ENCODE assay signal across 11 cellular contexts in genomic region chr1:48789903-48790302, GRCh38. TPM values are rescaled to one million over a fixed set of nuclear protein-coding genes. Genes with fewer than 3 reads are reported as not detected.
DNase-seq lines count a peak whose midpoint lies in the region; ATAC-seq and TF ChIP-seq lines count a peak whose summit lies in the region.
"Had no signal": no experiment of that assay in that cellular context is flagged by ENCODE, and none has a peak within 500 bp of the region (broad histone marks: within the 10 kb centered on the region; RNA-seq: fewer than 3 reads in every experiment).

No MANE protein-coding gene starts in this region.

- H2AFZ ChIP-seq in OCI-LY3 (ENCODE audit: low read depth, low read length) (no peak overlapping the region), mesenchymal stem cell (ENCODE audit: low read depth, low read length) (no peak overlapping the region)

- no peak for TF ChIP-seq POLR2A in spleen (IDR thresholded peaks at IDR 0.05)

- peak overlapping the region; percentile 54 for H3K4me3 ChIP-seq in OCI-LY3 (ENCODE audit: low read length)
- H3K4me3 ChIP-seq in spleen: no peak overlapping the region
- no peak overlapping the region for H3K4me3 ChIP-seq in effector memory CD4-positive, alpha-beta T cell (ENCODE audit: insufficient read depth, low read depth, low read length, poor library complexity, severe bottlenecking)
- no peak overlapping the region for H3K4me3 ChIP-seq in mesenchymal stem cell (ENCODE audit: insufficient read depth in 1 of 2, low read depth in 1 of 2, low read length in 2 of 2)
- H3K4me3 ChIP-seq: K562, lower lobe of right lung had no signal

- H4K20me1 ChIP-seq in OCI-LY3 (ENCODE audit: insufficient read depth, low read length): no peaks in the 10 kb centered on the region

- no peak overlapping the region for H3K18ac ChIP-seq in mesenchymal stem cell (ENCODE audit: low read depth in 1 of 2, low read length in 2 of 2)

- H3K79me2 ChIP-seq in OCI-LY3 (ENCODE audit: low read length): no peaks in the 10 kb centered on the region

- H4K91ac ChIP-seq in mesenchymal stem cell (ENCODE audit: low read length): no peak overlapping the region

- no peak overlapping the region for H2AK5ac ChIP-seq in mesenchymal stem cell (ENCODE audit: low read length, severe bottlenecking)

- no peak overlapping the region for H3K23ac ChIP-seq in mesenchymal stem cell (ENCODE audit: low read length in 2 of 2)

- intact Hi-C loops in spleen (cut with DNase I; ENCODE audit: low total_unique reads): no loop called here

- H3K4me1 ChIP-seq in OCI-LY3 (ENCODE audit: low read length) (peaks cover 98% of the 10 kb centered on the region), spleen (peaks cover 0 to 56% (median 33%) of the 10 kb centered on the region in 6 donors), mesenchymal stem cell (ENCODE audit: control insufficient read depth, insufficient read depth, low read depth, low read length) (no peaks in the 10 kb centered on the region)
- H3K4me1 ChIP-seq in effector memory CD4-positive, alpha-beta T cell (ENCODE audit: control insufficient read depth, insufficient read depth, low read length, poor library complexity, severe bottlenecking): no peaks in the 10 kb centered on the region
- H3K4me1 ChIP-seq: lower lobe of right lung had no signal

- no peak overlapping the region for H3K14ac ChIP-seq in mesenchymal stem cell (ENCODE audit: low read length in 2 of 2)

- H3K4ac ChIP-seq in mesenchymal stem cell (ENCODE audit: low read depth in 1 of 2, low read length in 2 of 2): no peak overlapping the region

- no peak overlapping the region for H2BK120ac ChIP-seq in mesenchymal stem cell (ENCODE audit: low read depth, low read length)

- H3K79me1 ChIP-seq in mesenchymal stem cell (replicated peaks; ENCODE audit: low read length, poor library complexity, severe bottlenecking): no peaks in the 10 kb centered on the region

- H3K27ac ChIP-seq in OCI-LY3 (ENCODE audit: low read length) (peak overlapping the region; percentile 99), spleen (peak overlapping the region in 6 of 8 donors; percentile 1 to 51 (median 46)), mesenchymal stem cell (ENCODE audit: low read length, poor library complexity, severe bottlenecking) (no peak overlapping the region)
- no peak overlapping the region for H3K27ac ChIP-seq in effector memory CD4-positive, alpha-beta T cell (ENCODE audit: insufficient read depth, low read length, poor library complexity, severe bottlenecking)
- H3K27ac ChIP-seq: lower lobe of right lung had no signal

- TF ChIP-seq CTCF in OCI-LY3 (IDR thresholded peaks at IDR 0.05; ENCODE audit: low read depth, low read length): no peak
- TF ChIP-seq CTCF in spleen (IDR thresholded peaks at IDR 0.05 in 8 of 11, conservative IDR thresholded peaks at IDR 0.05 in 3 of 11): no peak

- H2BK12ac ChIP-seq in mesenchymal stem cell (ENCODE audit: low read length in 2 of 2): no peak overlapping the region

- no peak for DNase-seq in spleen
- no peak for DNase-seq in effector memory CD4-positive, alpha-beta T cell
- DNase-seq in mesenchymal stem cell: no peak
- no peak for DNase-seq in cerebellar cortex (ENCODE audit: low spot score)
- DNase-seq: COR-L47, lower lobe of right lung, NCI-H2171 treated with DMSO at 0.1 percent for 48 hours had no signal

- H2BK15ac ChIP-seq in mesenchymal stem cell (ENCODE audit: low read depth, poor library complexity, severe bottlenecking): no peak overlapping the region

- H3K9ac ChIP-seq in OCI-LY3 (ENCODE audit: low read length): peak overlapping the region; percentile 75
- H3K9ac ChIP-seq in mesenchymal stem cell (ENCODE audit: low read length): no peak overlapping the region

- ATAC-seq in GM18867 (IDR thresholded peaks at IDR 0.05; ENCODE audit: unreplicated experiment) (peak; percentile 21), HG02870 (IDR thresholded peaks at IDR 0.05; ENCODE audit: unreplicated experiment) (peak; percentile 21)
- ATAC-seq: K562, lower lobe of right lung had no signal

- no peak overlapping the region for H4K8ac ChIP-seq in mesenchymal stem cell (ENCODE audit: low read length)

- 61 to 82% (median 74%) methylated on average over 4 of the region's 4 CpGs for WGBS in spleen, 5 donors
- 89% methylated on average over 4 of the region's 4 CpGs for WGBS in mesenchymal stem cell

- H3K27me3 ChIP-seq in OCI-LY3 (ENCODE audit: low read depth, low read length) (no peaks in the 10 kb centered on the region), spleen (replicated peaks in 1 of 7) (no peaks in the 10 kb centered on the region), mesenchymal stem cell (ENCODE audit: control insufficient read depth in 1 of 2, insufficient read depth in 1 of 2, low read length in 2 of 2) (peaks cover 0 to 14% of the 10 kb centered on the region in 2 experiments)
- no peaks in the 10 kb centered on the region for H3K27me3 ChIP-seq in effector memory CD4-positive, alpha-beta T cell (replicated peaks; ENCODE audit: control insufficient read depth, insufficient read depth, low read length, poor library complexity, severe bottlenecking)

- H3K4me2 ChIP-seq in OCI-LY3 (ENCODE audit: low read length): peak overlapping the region; percentile 80
- no peak overlapping the region for H3K4me2 ChIP-seq in mesenchymal stem cell (ENCODE audit: low read length, poor library complexity, severe bottlenecking)

- no peaks in the 10 kb centered on the region for H3K9me3 ChIP-seq in OCI-LY3 (ENCODE audit: insufficient read depth, low read length)
- H3K9me3 ChIP-seq in spleen: no peaks in the 10 kb centered on the region
- no peaks in the 10 kb centered on the region for H3K9me3 ChIP-seq in effector memory CD4-positive, alpha-beta T cell (ENCODE audit: control insufficient read depth, low read length)
- H3K9me3 ChIP-seq in mesenchymal stem cell (ENCODE audit: control insufficient read depth, low read length): no peaks in the 10 kb centered on the region
- H3K9me3 ChIP-seq: lower lobe of right lung had no signal

- no peaks in the 10 kb centered on the region for H3K36me3 ChIP-seq in OCI-LY3 (replicated peaks; ENCODE audit: low read depth, low read length)
- H3K36me3 ChIP-seq in spleen: no peaks in the 10 kb centered on the region
- H3K36me3 ChIP-seq in effector memory CD4-positive, alpha-beta T cell (ENCODE audit: control insufficient read depth, insufficient read depth, low read length): no peaks in the 10 kb centered on the region
- H3K36me3 ChIP-seq in mesenchymal stem cell (ENCODE audit: control insufficient read depth in 1 of 2, insufficient read depth in 2 of 2, low read depth in 1 of 2, low read length in 2 of 2): no peaks in the 10 kb centered on the region
- H3K36me3 ChIP-seq: lower lobe of right lung had no signal

- H2BK5ac ChIP-seq in mesenchymal stem cell (ENCODE audit: low read depth, low read length, poor library complexity, severe bottlenecking): no peak overlapping the region

RNA-seq across cellular contexts. Expression of gene BEND5, which starts 13.2 kb away (rescaled TPM):
- total RNA-seq in spleen: 10 to 100 TPM in 6 of 7 donors, 1 to 10 TPM in 1; 7.5 to 17.8 (median 13.9) TPM
- 10 to 100 TPM; 24.6 to 39.2 (median 37.9) TPM for polyA plus RNA-seq in spleen
- 0.06 TPM for polyA plus RNA-seq in mesenchymal stem cell (2013, experiment 1 of 2)
- polyA plus RNA-seq in mesenchymal stem cell (2013, experiment 2 of 2): 0.33 TPM
- total RNA-seq: K562 had no signal
- polyA plus RNA-seq: K562 had no signal

Comparison
In these comparisons a context has a peak if more than half of its experiments do, and no peak if none do; other contexts are left out.
1. H3K27ac ChIP-seq: peak in OCI-LY3 (single experiment) and spleen (6 of 8); none in effector memory CD4-positive, alpha-beta T cell (single experiment) and mesenchymal stem cell (single experiment).